In the genomic region with DNA sequence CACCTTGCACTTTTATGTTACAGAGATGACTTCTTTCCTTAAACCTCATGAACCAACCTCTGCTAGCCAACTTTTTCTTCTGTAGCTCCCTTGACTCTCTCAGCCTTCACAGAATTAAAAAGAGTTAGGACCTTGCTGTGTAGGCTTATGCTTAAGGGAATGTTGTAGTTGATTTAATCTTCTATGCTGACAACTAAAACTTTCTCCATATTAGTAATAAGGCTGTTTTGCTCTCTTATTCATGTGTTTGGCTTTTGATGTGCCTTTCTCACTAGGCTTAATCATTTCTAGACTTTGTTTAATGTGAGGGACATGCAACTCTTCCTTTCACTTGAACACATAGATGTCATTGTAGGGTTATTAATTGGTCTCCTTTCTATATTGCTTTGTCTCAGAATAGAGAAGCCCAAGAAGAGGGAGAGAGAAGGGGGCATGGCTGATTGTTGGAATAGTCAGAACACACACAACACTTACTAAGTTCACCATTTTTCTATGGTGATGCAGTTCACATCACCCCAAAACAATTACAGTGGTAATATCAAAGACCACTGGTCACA, we compare ENCODE assay signal across 9 cellular contexts.
"Had no signal": no experiment of that assay in that cellular context is flagged by ENCODE, and none has a peak within 500 bp of the region (broad histone marks: within the 10 kb centered on the region; RNA-seq: fewer than 3 reads in every experiment).

No MANE protein-coding gene starts in this region.

- H3K27ac Mint-ChIP-seq: GM23338, H9 had no signal

- H3K9me3 Mint-ChIP-seq: GM23338, H9 had no signal

- H3K4me3 Mint-ChIP-seq: GM23338, H9 had no signal

- DNase-seq: H9, HCEC 1CT, IMR-90, KG1 had no signal

- H3K4me1 Mint-ChIP-seq: GM23338, H9 had no signal

- H3K4me3 ChIP-seq: GM23338, K562 had no signal

- FAIRE-seq: H1, H54, HTR-8/SVneo, K562 had no signal

- H3K4me2 ChIP-seq: GM23338 had no signal

- ATAC-seq: GM23338, K562 had no signal
